Comparison of ENCODE assay signal across 12 cellular contexts in genomic region chr14:106813477-106813823, GRCh38.
DNase-seq lines count a peak whose midpoint lies in the region; ATAC-seq and TF ChIP-seq lines count a peak whose summit lies in the region.
"Had no signal": no experiment of that assay in that cellular context is flagged by ENCODE, and none has a peak within 500 bp of the region (broad histone marks: within the 10 kb centered on the region; RNA-seq: fewer than 3 reads in every experiment).

No MANE protein-coding gene starts in this region.

- H3K27ac Mint-ChIP-seq in chondrocyte (ENCODE audit: unreplicated experiment): no peak overlapping the region
- no peak overlapping the region for H3K27ac Mint-ChIP-seq in stimulated activated naive B cell treated with anti-CD40 and anti-IgM and Interleukin-4, amounts not matched to agents 10 μg/mL and 1 μg/mL and 100 μg/mL, for 72 hours
- H3K27ac Mint-ChIP-seq: B cell; CD4-positive, alpha-beta T cell had no signal

- H3K36me3 ChIP-seq in BLaER1 treated with 17β-estradiol and CSF1 and Interleukin-3, amounts not matched to agents 10 nM and 100 nM: no peaks in the 10 kb centered on the region

- H4K20me1 ChIP-seq in BLaER1 treated with 17β-estradiol and CSF1 and Interleukin-3, amounts not matched to agents 10 nM and 100 nM: no peaks in the 10 kb centered on the region

- DNase-seq in HT1080 (ENCODE audit: low read depth): peak; percentile 9
- DNase-seq in chondrocyte (ENCODE audit: low spot score): peak; percentile 70
- DNase-seq in posterior cingulate gyrus: no peak
- DNase-seq in central memory CD4-positive, alpha-beta T cell: no peak
- DNase-seq in stimulated activated naive B cell treated with anti-CD40 and anti-IgM and Interleukin-4, amounts not matched to agents 10 μg/mL and 1 μg/mL and 100 μg/mL, for 72 hours: no peak
- DNase-seq: Caco-2; CD4-positive, alpha-beta T cell; GF-D8; HCEC 1CT had no signal

- H3K27ac ChIP-seq in BLaER1 treated with 17β-estradiol and CSF1 and Interleukin-3, amounts not matched to agents 10 nM and 100 nM: peak overlapping the region in 3 of 11 experiments; percentile 0 to 34 (median 13); a peak in 1 of 22 replicates
- H3K27ac ChIP-seq: C4-2B had no signal

- H3K9me3 ChIP-seq in BLaER1 treated with 17β-estradiol and CSF1 and Interleukin-3, amounts not matched to agents 10 nM and 100 nM (replicated peaks in 1 of 11): no peaks in the 10 kb centered on the region
- H3K9me3 ChIP-seq: Caco-2 had no signal

- no peak overlapping the region for H3K4me3 Mint-ChIP-seq in chondrocyte (ENCODE audit: unreplicated experiment)
- no peak overlapping the region for H3K4me3 Mint-ChIP-seq in stimulated activated naive B cell treated with anti-CD40 and anti-IgM and Interleukin-4, amounts not matched to agents 10 μg/mL and 1 μg/mL and 100 μg/mL, for 72 hours
- H3K4me3 Mint-ChIP-seq: B cell; CD4-positive, alpha-beta T cell had no signal

- no peak for TF ChIP-seq CTCF in chondrocyte (IDR thresholded peaks at IDR 0.05)

- H3K27me3 Mint-ChIP-seq in chondrocyte (ENCODE audit: low read depth): no peaks in the 10 kb centered on the region
- H3K27me3 Mint-ChIP-seq in stimulated activated naive B cell treated with anti-CD40 and anti-IgM and Interleukin-4, amounts not matched to agents 10 μg/mL and 1 μg/mL and 100 μg/mL, for 72 hours: no peaks in the 10 kb centered on the region
- H3K27me3 Mint-ChIP-seq: B cell; CD4-positive, alpha-beta T cell had no signal

- peak overlapping the region in 1 of 11 experiments; percentile 9; a peak in 1 of 22 replicates for H3K9ac ChIP-seq in BLaER1 treated with 17β-estradiol and CSF1 and Interleukin-3, amounts not matched to agents 10 nM and 100 nM

- H3K9me3 Mint-ChIP-seq in chondrocyte (ENCODE audit: low read depth): peaks cover 36% of the 10 kb centered on the region
- H3K9me3 Mint-ChIP-seq in stimulated activated naive B cell treated with anti-CD40 and anti-IgM and Interleukin-4, amounts not matched to agents 10 μg/mL and 1 μg/mL and 100 μg/mL, for 72 hours: no peaks in the 10 kb centered on the region
- H3K9me3 Mint-ChIP-seq: CD4-positive, alpha-beta T cell had no signal

- peak overlapping the region in 4 of 10 experiments; percentile 3 to 31 (median 14); a peak in 1 of 20 replicates for H3K4me3 ChIP-seq in BLaER1 treated with 17β-estradiol and CSF1 and Interleukin-3, amounts not matched to agents 10 nM and 100 nM

- no peaks in the 10 kb centered on the region for H3K4me1 Mint-ChIP-seq in chondrocyte (ENCODE audit: low read depth)
- peaks cover 12 to 14% of the 10 kb centered on the region in 2 donors for H3K4me1 Mint-ChIP-seq in stimulated activated naive B cell treated with anti-CD40 and anti-IgM and Interleukin-4, amounts not matched to agents 10 μg/mL and 1 μg/mL and 100 μg/mL, for 72 hours

- H3K27me3 ChIP-seq in BLaER1 treated with 17β-estradiol and CSF1 and Interleukin-3, amounts not matched to agents 10 nM and 100 nM: no peaks in the 10 kb centered on the region

- intact Hi-C loops in posterior cingulate gyrus (cut with DNase I): no loop called here

- peaks cover 8 to 43% (median 27%) of the 10 kb centered on the region in 10 experiments; a peak in 19 of 20 replicates for H3K4me1 ChIP-seq in BLaER1 treated with 17β-estradiol and CSF1 and Interleukin-3, amounts not matched to agents 10 nM and 100 nM
- H3K4me1 ChIP-seq: Caco-2 had no signal

- no peak for ATAC-seq in stimulated activated naive B cell treated with anti-CD40 and anti-IgM and Interleukin-4, amounts not matched to agents 10 μg/mL and 1 μg/mL and 100 μg/mL, for 72 hours (replicated peaks)

- H3K4me2 ChIP-seq in BLaER1 treated with 17β-estradiol and CSF1 and Interleukin-3, amounts not matched to agents 10 nM and 100 nM: peak overlapping the region; percentile 59 to 82 (median 69)

- no peaks in the 10 kb centered on the region for H3K36me3 Mint-ChIP-seq in chondrocyte (ENCODE audit: low read depth)
- no peaks in the 10 kb centered on the region for H3K36me3 Mint-ChIP-seq in stimulated activated naive B cell treated with anti-CD40 and anti-IgM and Interleukin-4, amounts not matched to agents 10 μg/mL and 1 μg/mL and 100 μg/mL, for 72 hours

Comparison
In these comparisons a context has a peak if more than half of its experiments do, and no peak if none do; other contexts are left out.
1. DNase-seq: peak in HT1080 (single experiment) and chondrocyte (single experiment); none in posterior cingulate gyrus (0 of 10), central memory CD4-positive, alpha-beta T cell (single experiment) and stimulated activated naive B cell treated with anti-CD40 and anti-IgM and Interleukin-4, amounts not matched to agents 10 μg/mL and 1 μg/mL and 100 μg/mL, for 72 hours (single experiment).